In genomic region chr7:16345979-16346958, GRCh38 we compare ENCODE assay signal across 9 cellular contexts.
DNase-seq lines count a peak whose midpoint lies in the region; ATAC-seq and TF ChIP-seq lines count a peak whose summit lies in the region.
"Had no signal": no experiment of that assay in that cellular context is flagged by ENCODE, and none has a peak within 500 bp of the region (broad histone marks: within the 10 kb centered on the region; RNA-seq: fewer than 3 reads in every experiment).

No MANE protein-coding gene starts in this region.

- POLR2A ChIA-PET in GM10248 (lab: Yijun Ruan, JAX) = no interaction called here

- WGBS in esophagus squamous epithelium, 2 donors = 49 to 51% methylated on average over 5 of the region's 5 CpGs

- intact Hi-C loops in lower lobe of right lung (cut with DNase I) = no loop called here
- intact Hi-C loops in esophagus squamous epithelium (cut with DNase I) = no loop called here

- DNase-seq in RWPE2 (ENCODE audit: low spot score) (no peak), lower lobe of right lung (no peak), GM10248 (ENCODE audit: extremely low spot score) (no peak), esophagus squamous epithelium (lab: John Stamatoyannopoulos, UW) (no peak)
- DNase-seq: SHP77 treated with DMSO at 0.1 percent for 48 hours had no signal

- H3K27me3 ChIP-seq in RWPE2 (ENCODE audit: insufficient read depth, poor library complexity, severe bottlenecking) (no peaks in the 10 kb centered on the region), lower lobe of right lung (ENCODE audit: low read depth) (no peaks in the 10 kb centered on the region), esophagus squamous epithelium (no peaks in the 10 kb centered on the region)

- CTCF ChIA-PET in GM10248 (lab: Yijun Ruan, JAX) = interaction anchor here (0.9 kb wide), 1 partner anchor 85 kb away, joined by 3 read pairs; no protein-coding TSS in a partner anchor

- H3K4me3 ChIP-seq in RWPE2 (ENCODE audit: severe bottlenecking) (no peak overlapping the region), lower lobe of right lung (no peak overlapping the region), esophagus squamous epithelium (no peak overlapping the region)

- no peak for TF ChIP-seq POLR2A in GM18505 (IDR thresholded peaks at IDR 0.05; ENCODE audit: borderline replicate concordance, extremely low read depth, insufficient read depth, insufficient read length)
- TF ChIP-seq POLR2A in esophagus squamous epithelium (IDR thresholded peaks at IDR 0.05) = no peak

- TF ChIP-seq CTCF in RWPE2 (IDR thresholded peaks at IDR 0.05; ENCODE audit: poor library complexity, severe bottlenecking) (no peak), lower lobe of right lung (IDR thresholded peaks at IDR 0.05) (no peak), GM10248 (IDR thresholded peaks at IDR 0.05; ENCODE audit: control extremely low read depth, extremely low read depth, low read depth, missing control alignments) (no peak), esophagus squamous epithelium (IDR thresholded peaks at IDR 0.05) (no peak)

- H3K4me1 ChIP-seq in RWPE2 (ENCODE audit: insufficient read depth, poor library complexity, severe bottlenecking) (peaks cover 11% of the 10 kb centered on the region), lower lobe of right lung (peaks cover 4% of the 10 kb centered on the region), esophagus squamous epithelium (peaks cover 0 to 14% (median 0%) of the 10 kb centered on the region in 3 donors)

- peak; percentile 56 for ATAC-seq in GM18505 (IDR thresholded peaks at IDR 0.05; ENCODE audit: unreplicated experiment)
- peak; percentile 68 for ATAC-seq in HG02885 (IDR thresholded peaks at IDR 0.05; ENCODE audit: poor library complexity, unreplicated experiment)
- ATAC-seq in RWPE2 (ENCODE audit: low read depth) = peak; percentile 92
- peak; percentile 57 to 75 for ATAC-seq in lower lobe of right lung
- ATAC-seq in HG03280 (IDR thresholded peaks at IDR 0.05; ENCODE audit: unreplicated experiment) = no peak
- ATAC-seq in HG02840 (IDR thresholded peaks at IDR 0.05; ENCODE audit: low FRiP score, unreplicated experiment) = no peak

- H3K36me3 ChIP-seq in RWPE2 (ENCODE audit: low read depth) (no peaks in the 10 kb centered on the region), lower lobe of right lung (no peaks in the 10 kb centered on the region), esophagus squamous epithelium (no peaks in the 10 kb centered on the region)

- H3K27ac ChIP-seq in RWPE2 (ENCODE audit: poor library complexity, severe bottlenecking) (peak overlapping the region; percentile 13), lower lobe of right lung (no peak overlapping the region), esophagus squamous epithelium (no peak overlapping the region)

- peaks cover 3% of the 10 kb centered on the region for H3K9me3 ChIP-seq in RWPE2 (ENCODE audit: severe bottlenecking)
- peaks cover 19% of the 10 kb centered on the region for H3K9me3 ChIP-seq in lower lobe of right lung
- H3K9me3 ChIP-seq in esophagus squamous epithelium = peaks cover 0 to 8% (median 0%) of the 10 kb centered on the region in 3 donors

Comparison
In these comparisons a context has a peak if more than half of its experiments do, and no peak if none do; other contexts are left out.
1. ATAC-seq: peak in GM18505 (single experiment), HG02885 (single experiment), RWPE2 (single experiment) and lower lobe of right lung (2 of 2); none in HG03280 (single experiment) and HG02840 (single experiment).